Comparison of ENCODE assay signal across 15 cellular contexts in genomic region chr3:170425491-170426239, GRCh38. TPM values are rescaled to one million over a fixed set of nuclear protein-coding genes. Genes with fewer than 3 reads are reported as not detected.
DNase-seq lines count a peak whose midpoint lies in the region; ATAC-seq and TF ChIP-seq lines count a peak whose summit lies in the region.
"Had no signal": no experiment of that assay in that cellular context is flagged by ENCODE, and none has a peak within 500 bp of the region (broad histone marks: within the 10 kb centered on the region; RNA-seq: fewer than 3 reads in every experiment).

No MANE protein-coding gene starts in this region.

- H3K27me3 ChIP-seq in left ventricle myocardium inferior (ENCODE audit: low read depth) (no peaks in the 10 kb centered on the region), dorsolateral prefrontal cortex (no peaks in the 10 kb centered on the region), mesenchymal stem cell (ENCODE audit: control insufficient read depth in 1 of 2, insufficient read depth in 1 of 2, low read length in 2 of 2) (no peaks in the 10 kb centered on the region)
- H3K27me3 ChIP-seq: SJSA1 had no signal

- 91% methylated on average over 11 of the region's 11 CpGs for WGBS in mesenchymal stem cell

- no peak overlapping the region for H4K91ac ChIP-seq in mesenchymal stem cell (ENCODE audit: low read length)

- peak overlapping the region; percentile 94 for H3K9ac ChIP-seq in mesenchymal stem cell (ENCODE audit: low read length)

- no peak overlapping the region for H3K14ac ChIP-seq in mesenchymal stem cell (ENCODE audit: low read length in 2 of 2)

- no peak overlapping the region for H3K4ac ChIP-seq in mesenchymal stem cell (ENCODE audit: low read depth in 1 of 2, low read length in 2 of 2)

- H3K79me1 ChIP-seq in mesenchymal stem cell (replicated peaks; ENCODE audit: low read length, poor library complexity, severe bottlenecking), result no peaks in the 10 kb centered on the region

- peak overlapping the region in 1 of 2 experiments; percentile 23 for H3K23ac ChIP-seq in mesenchymal stem cell (ENCODE audit: low read length in 2 of 2)

- no peak overlapping the region for H3K18ac ChIP-seq in mesenchymal stem cell (ENCODE audit: low read depth in 1 of 2, low read length in 2 of 2)

- TF ChIP-seq CTCF in left ventricle myocardium inferior (IDR thresholded peaks at IDR 0.05; ENCODE audit: borderline replicate concordance), result no peak
- TF ChIP-seq CTCF in dorsolateral prefrontal cortex (IDR thresholded peaks at IDR 0.05 in 54 of 56, conservative IDR thresholded peaks at IDR 0.05 in 2 of 56; ENCODE audit: low read depth in 1 of 56, partially characterized antibody in 56 of 56), result peak in 10 of 56 donors; percentile 10 to 33 (median 18)

- intact Hi-C loops in left ventricle myocardium inferior (cut with micrococcal nuclease) (no loop called here), Right ventricle myocardium superior (cut with DNase I) (no loop called here), dorsolateral prefrontal cortex (cut with DNase I) (loop anchor here in 1 of 2 donors (2.0 kb wide), 1 partner anchor 45 kb away; no protein-coding TSS in a partner anchor)

- no peak overlapping the region for H2BK5ac ChIP-seq in mesenchymal stem cell (ENCODE audit: low read depth, low read length, poor library complexity, severe bottlenecking)

- H3K36me3 ChIP-seq in left ventricle myocardium inferior, result no peaks in the 10 kb centered on the region
- H3K36me3 ChIP-seq in mesenchymal stem cell (ENCODE audit: control insufficient read depth in 1 of 2, insufficient read depth in 2 of 2, low read depth in 1 of 2, low read length in 2 of 2), result peaks cover 3 to 95% of the 10 kb centered on the region in 2 experiments
- H3K36me3 ChIP-seq: SJSA1 had no signal

- no peak overlapping the region for H2AFZ ChIP-seq in mesenchymal stem cell (ENCODE audit: low read depth, low read length)

- no peak overlapping the region for H2BK12ac ChIP-seq in mesenchymal stem cell (ENCODE audit: low read length in 2 of 2)

- H3K27ac ChIP-seq in left ventricle myocardium inferior (replicated peaks) (peak overlapping the region; percentile 34), dorsolateral prefrontal cortex (peak overlapping the region; percentile 15 to 98 (median 92)), mesenchymal stem cell (ENCODE audit: low read length, poor library complexity, severe bottlenecking) (no peak overlapping the region)
- H3K27ac ChIP-seq: heart right ventricle, SJSA1 had no signal

- H2BK15ac ChIP-seq in mesenchymal stem cell (ENCODE audit: low read depth, poor library complexity, severe bottlenecking), result no peak overlapping the region

- no peak overlapping the region for H4K8ac ChIP-seq in mesenchymal stem cell (ENCODE audit: low read length)

- no peak overlapping the region for H2BK120ac ChIP-seq in mesenchymal stem cell (ENCODE audit: low read depth, low read length)

- H3K9me3 ChIP-seq in left ventricle myocardium inferior (replicated peaks), result no peaks in the 10 kb centered on the region
- no peaks in the 10 kb centered on the region for H3K9me3 ChIP-seq in mesenchymal stem cell (ENCODE audit: control insufficient read depth, low read length)
- H3K9me3 ChIP-seq: heart right ventricle, SJSA1 had no signal

- ATAC-seq in Right ventricle myocardium superior (ENCODE audit: poor library complexity) (no peak), GM18870 (IDR thresholded peaks at IDR 0.05; ENCODE audit: unreplicated experiment) (no peak), HG03139 (IDR thresholded peaks at IDR 0.05; ENCODE audit: unreplicated experiment) (no peak), HG03442 (IDR thresholded peaks at IDR 0.05; ENCODE audit: unreplicated experiment) (no peak), HG03378 (IDR thresholded peaks at IDR 0.05; ENCODE audit: unreplicated experiment) (no peak)

- H3K4me2 ChIP-seq in mesenchymal stem cell (ENCODE audit: low read length, poor library complexity, severe bottlenecking), result no peak overlapping the region

- H3K4me1 ChIP-seq in left ventricle myocardium inferior (peaks cover 9% of the 10 kb centered on the region), mesenchymal stem cell (ENCODE audit: control insufficient read depth, insufficient read depth, low read depth, low read length) (peaks cover 2% of the 10 kb centered on the region)

- H3K4me3 ChIP-seq in left ventricle myocardium inferior, result no peak overlapping the region
- H3K4me3 ChIP-seq in dorsolateral prefrontal cortex, result peak overlapping the region in 55 of 59 donors; percentile 1 to 92 (median 67)
- H3K4me3 ChIP-seq in mesenchymal stem cell (ENCODE audit: insufficient read depth in 1 of 2, low read depth in 1 of 2, low read length in 2 of 2), result peak overlapping the region in 1 of 2 experiments; percentile 93
- H3K4me3 ChIP-seq: heart right ventricle, SJSA1 had no signal

- DNase-seq in left ventricle myocardium inferior (no peak), Right ventricle myocardium superior (no peak), dorsolateral prefrontal cortex (peak in 9 of 10 donors; percentile 57 to 89 (median 79)), mesenchymal stem cell (no peak)
- DNase-seq: activated CD4-positive, alpha-beta T cell treated with anti-CD3 and anti-CD28 coated beads, Interleukin-2, amount 10 ng/mL, durations not matched to agents 24 days and 14 days; activated naive CD4-positive, alpha-beta T cell treated with anti-CD3 and anti-CD28 coated beads, Interleukin-2, amount 50 U/mL, for 16 hours; cortex of kidney; heart right ventricle; NCI-H2029 treated with DMSO at 0.1 percent for 48 hours had no signal

- no peak overlapping the region for H2AK5ac ChIP-seq in mesenchymal stem cell (ENCODE audit: low read length, severe bottlenecking)

RNA-seq across cellular contexts. Expression of gene CLDN11, which starts 7.0 kb away (rescaled TPM):
- total RNA-seq in left ventricle myocardium inferior, result 4.3 TPM
- 2.6 TPM for total RNA-seq in Right ventricle myocardium superior
- 1,000 to 10,000 TPM in 1 of 120 experiments, 100 to 1,000 TPM in 95, 10 to 100 TPM in 24; 24.4 to 1,165 (median 178) TPM for total RNA-seq in dorsolateral prefrontal cortex
- 119 TPM for polyA plus RNA-seq in mesenchymal stem cell (2013, experiment 1 of 2)
- 118 TPM for polyA plus RNA-seq in mesenchymal stem cell (2013, experiment 2 of 2)
- total RNA-seq: activated CD4-positive, alpha-beta T cell treated with anti-CD3 and anti-CD28 coated beads, Interleukin-2, amount 10 ng/mL, durations not matched to agents 24 days and 14 days; HT1080 had no signal

Comparison
In these comparisons a context has a peak if more than half of its experiments do, and no peak if none do; other contexts are left out.
1. DNase-seq: peak in dorsolateral prefrontal cortex (9 of 10); none in left ventricle myocardium inferior (single experiment), Right ventricle myocardium superior (single experiment) and mesenchymal stem cell (single experiment).